1 cellular context compared by ENCODE assay signal in the genomic region with DNA sequence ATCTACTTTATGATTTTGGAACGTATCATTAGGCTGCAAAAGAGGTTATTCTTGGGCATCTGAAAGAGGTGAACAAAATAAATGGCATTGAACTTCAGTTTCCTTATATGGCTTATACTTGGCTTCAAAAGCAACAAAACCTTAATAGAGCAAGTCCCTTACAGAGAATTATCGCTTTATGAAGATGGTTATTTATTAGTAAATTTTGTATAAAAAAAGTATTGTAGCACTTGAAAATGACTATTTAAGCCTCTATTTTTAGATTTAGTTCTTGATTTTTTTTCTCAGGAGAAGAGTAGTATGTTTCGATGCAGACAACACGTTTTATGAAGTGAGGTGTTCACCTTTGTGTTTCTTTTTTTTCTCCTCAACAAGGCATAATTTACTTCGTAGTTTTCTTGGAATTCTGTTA.
TF ChIP-seq lines count a peak whose summit lies in the region.

No MANE protein-coding gene starts in this region.

TF ChIP-seq in GM12878, 131 proteins besides CTCF, POLR2A, EP300 and RAD21 (continued from another document):
- TF ChIP-seq, protein P1, sequence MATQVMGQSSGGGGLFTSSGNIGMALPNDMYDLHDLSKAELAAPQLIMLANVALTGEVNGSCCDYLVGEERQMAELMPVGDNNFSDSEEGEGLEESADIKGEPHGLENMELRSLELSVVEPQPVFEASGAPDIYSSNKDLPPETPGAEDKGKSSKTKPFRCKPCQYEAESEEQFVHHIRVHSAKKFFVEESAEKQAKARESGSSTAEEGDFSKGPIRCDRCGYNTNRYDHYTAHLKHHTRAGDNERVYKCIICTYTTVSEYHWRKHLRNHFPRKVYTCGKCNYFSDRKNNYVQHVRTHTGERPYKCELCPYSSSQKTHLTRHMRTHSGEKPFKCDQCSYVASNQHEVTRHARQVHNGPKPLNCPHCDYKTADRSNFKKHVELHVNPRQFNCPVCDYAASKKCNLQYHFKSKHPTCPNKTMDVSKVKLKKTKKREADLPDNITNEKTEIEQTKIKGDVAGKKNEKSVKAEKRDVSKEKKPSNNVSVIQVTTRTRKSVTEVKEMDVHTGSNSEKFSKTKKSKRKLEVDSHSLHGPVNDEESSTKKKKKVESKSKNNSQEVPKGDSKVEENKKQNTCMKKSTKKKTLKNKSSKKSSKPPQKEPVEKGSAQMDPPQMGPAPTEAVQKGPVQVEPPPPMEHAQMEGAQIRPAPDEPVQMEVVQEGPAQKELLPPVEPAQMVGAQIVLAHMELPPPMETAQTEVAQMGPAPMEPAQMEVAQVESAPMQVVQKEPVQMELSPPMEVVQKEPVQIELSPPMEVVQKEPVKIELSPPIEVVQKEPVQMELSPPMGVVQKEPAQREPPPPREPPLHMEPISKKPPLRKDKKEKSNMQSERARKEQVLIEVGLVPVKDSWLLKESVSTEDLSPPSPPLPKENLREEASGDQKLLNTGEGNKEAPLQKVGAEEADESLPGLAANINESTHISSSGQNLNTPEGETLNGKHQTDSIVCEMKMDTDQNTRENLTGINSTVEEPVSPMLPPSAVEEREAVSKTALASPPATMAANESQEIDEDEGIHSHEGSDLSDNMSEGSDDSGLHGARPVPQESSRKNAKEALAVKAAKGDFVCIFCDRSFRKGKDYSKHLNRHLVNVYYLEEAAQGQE (IDR thresholded peaks at IDR 0.05; ENCODE audit: low read depth, low read length), result no peak
- TF ChIP-seq MXI1 (IDR thresholded peaks at IDR 0.05; ENCODE audit: low read depth, low read length) (0 out of 2 replicates have a peak, but pooled peaks have one; percentile 16), SUZ12 (IDR thresholded peaks at IDR 0.05; ENCODE audit: unreplicated experiment) (no peak)
TF ChIP-seq in GM12878: peak in this region for 2.
